ENCODE assay signal across 13 cellular contexts in genomic region chr4:95190751-95191436, GRCh38.
DNase-seq lines count a peak whose midpoint lies in the region; ATAC-seq and TF ChIP-seq lines count a peak whose summit lies in the region.
"Had no signal": no experiment of that assay in that cellular context is flagged by ENCODE, and none has a peak within 500 bp of the region (broad histone marks: within the 10 kb centered on the region; RNA-seq: fewer than 3 reads in every experiment).

No MANE protein-coding gene starts in this region.

- no peaks in the 10 kb centered on the region for H3K36me3 ChIP-seq in CD4-positive, alpha-beta memory T cell (ENCODE audit: insufficient read depth, low read length)
- H3K36me3 ChIP-seq in lower lobe of right lung: no peaks in the 10 kb centered on the region

- peak overlapping the region in 4 of 7 donors; percentile 14 to 76 (median 50) for H3K27ac Mint-ChIP-seq in CD4-positive, alpha-beta memory T cell
- H3K27ac Mint-ChIP-seq in activated T-helper 17 cell treated with anti-CD3 and anti-CD28 coated beads, Interleukin-2, amount 50 U/mL, for 72 hours: peak overlapping the region; percentile 33
- H3K27ac Mint-ChIP-seq: activated CD8-positive, alpha-beta T cell treated with anti-CD3 and anti-CD28 coated beads, Interleukin-2, amount 10 ng/mL, durations not matched to agents 7 days and 5 days; activated naive CD8-positive, alpha-beta T cell treated with anti-CD3 and anti-CD28 coated beads, Interleukin-2, amount 50 U/mL, for 24 hours; immature natural killer cell had no signal

- no peak overlapping the region for H3K4me3 Mint-ChIP-seq in CD4-positive, alpha-beta memory T cell
- H3K4me3 Mint-ChIP-seq in activated T-helper 17 cell treated with anti-CD3 and anti-CD28 coated beads, Interleukin-2, amount 50 U/mL, for 72 hours: no peak overlapping the region
- H3K4me3 Mint-ChIP-seq: activated CD8-positive, alpha-beta T cell treated with anti-CD3 and anti-CD28 coated beads, Interleukin-2, amount 10 ng/mL, durations not matched to agents 7 days and 5 days; activated naive CD8-positive, alpha-beta T cell treated with anti-CD3 and anti-CD28 coated beads, Interleukin-2, amount 50 U/mL, for 24 hours; immature natural killer cell had no signal

- in situ Hi-C loops in ACHN (cut with HindIII; ENCODE audit: low pct_ligation_motif_present, low pct_unique_long_range_greater_than_20kb, low sequenced_read_pairs): no loop called here

- peaks cover 17 to 34% (median 23%) of the 10 kb centered on the region in 4 donors for H3K4me1 Mint-ChIP-seq in CD4-positive, alpha-beta memory T cell
- H3K4me1 Mint-ChIP-seq in activated T-helper 17 cell treated with anti-CD3 and anti-CD28 coated beads, Interleukin-2, amount 50 U/mL, for 72 hours: peaks cover 20% of the 10 kb centered on the region

- intact Hi-C loops in CD4-positive, alpha-beta memory T cell (cut with micrococcal nuclease): no loop called here
- intact Hi-C loops in lower lobe of right lung (cut with DNase I): no loop called here

- H3K4me3 ChIP-seq in CD4-positive, alpha-beta memory T cell (ENCODE audit: low read length in 2 of 2): no peak overlapping the region
- no peak overlapping the region for H3K4me3 ChIP-seq in lower lobe of right lung

- H3K4me1 ChIP-seq in CD4-positive, alpha-beta memory T cell (ENCODE audit: insufficient read depth, low read length): peaks cover 6% of the 10 kb centered on the region
- H3K4me1 ChIP-seq in lower lobe of right lung: no peaks in the 10 kb centered on the region

- H3K27ac ChIP-seq in CD4-positive, alpha-beta memory T cell (ENCODE audit: low read depth, low read length): no peak overlapping the region
- no peak overlapping the region for H3K27ac ChIP-seq in lower lobe of right lung

- no peaks in the 10 kb centered on the region for H3K36me3 Mint-ChIP-seq in CD4-positive, alpha-beta memory T cell
- no peaks in the 10 kb centered on the region for H3K36me3 Mint-ChIP-seq in activated T-helper 17 cell treated with anti-CD3 and anti-CD28 coated beads, Interleukin-2, amount 50 U/mL, for 72 hours (ENCODE audit: low read depth)
- H3K36me3 Mint-ChIP-seq: CD4-positive, CD25-positive, alpha-beta regulatory T cell; immature natural killer cell had no signal

- H3K27me3 Mint-ChIP-seq in CD4-positive, alpha-beta memory T cell: peaks cover 0 to 1% of the 10 kb centered on the region in 2 donors
- no peaks in the 10 kb centered on the region for H3K27me3 Mint-ChIP-seq in activated T-helper 17 cell treated with anti-CD3 and anti-CD28 coated beads, Interleukin-2, amount 50 U/mL, for 72 hours
- H3K27me3 Mint-ChIP-seq: activated naive CD8-positive, alpha-beta T cell treated with anti-CD3 and anti-CD28 coated beads, Interleukin-2, amount 50 U/mL, for 24 hours; CD4-positive, CD25-positive, alpha-beta regulatory T cell had no signal

- DNase-seq in CD4-positive, alpha-beta memory T cell: no peak
- DNase-seq in NCI-H187 (lab: John Stamatoyannopoulos, UW) (peak; percentile 61 to 88), medulla oblongata (ENCODE audit: extremely low spot score) (peak; percentile 64), lower lobe of right lung (no peak), ACHN (no peak), NCI-H510A (lab: John Stamatoyannopoulos, UW) (no peak)
- DNase-seq: activated CD8-positive, alpha-beta T cell treated with anti-CD3 and anti-CD28 coated beads, Interleukin-2, amount 10 ng/mL, durations not matched to agents 7 days and 5 days; activated naive CD8-positive, alpha-beta T cell treated with anti-CD3 and anti-CD28 coated beads, Interleukin-2, amount 50 U/mL, for 24 hours; CD4-positive, CD25-positive, alpha-beta regulatory T cell; immature natural killer cell; SW 1271 had no signal

- no peaks in the 10 kb centered on the region for H3K9me3 Mint-ChIP-seq in CD4-positive, alpha-beta memory T cell
- no peaks in the 10 kb centered on the region for H3K9me3 Mint-ChIP-seq in activated T-helper 17 cell treated with anti-CD3 and anti-CD28 coated beads, Interleukin-2, amount 50 U/mL, for 72 hours
- H3K9me3 Mint-ChIP-seq: activated naive CD8-positive, alpha-beta T cell treated with anti-CD3 and anti-CD28 coated beads, Interleukin-2, amount 50 U/mL, for 24 hours had no signal

- H3K27me3 ChIP-seq in CD4-positive, alpha-beta memory T cell (ENCODE audit: insufficient read depth, low read length): no peaks in the 10 kb centered on the region
- no peaks in the 10 kb centered on the region for H3K27me3 ChIP-seq in lower lobe of right lung (ENCODE audit: low read depth)

- no peaks in the 10 kb centered on the region for H3K9me3 ChIP-seq in CD4-positive, alpha-beta memory T cell (ENCODE audit: control insufficient read depth in 1 of 2, low read length in 2 of 2)
- H3K9me3 ChIP-seq in lower lobe of right lung: no peaks in the 10 kb centered on the region

- POLR2A ChIA-PET in CD4-positive, alpha-beta memory T cell (lab: Charles Lee; ENCODE audit: partially characterized antibody): no interaction called here

- TF ChIP-seq CTCF in lower lobe of right lung (IDR thresholded peaks at IDR 0.05): no peak

- CTCF ChIA-PET in CD4-positive, alpha-beta memory T cell (lab: Charles Lee; ENCODE audit: partially characterized antibody): no interaction called here

- no peak for ATAC-seq in activated T-helper 17 cell treated with anti-CD3 and anti-CD28 coated beads, Interleukin-2, amount 50 U/mL, for 72 hours (replicated peaks)
- no peak for ATAC-seq in lower lobe of right lung
- no peak for ATAC-seq in GM21723 (IDR thresholded peaks at IDR 0.05; ENCODE audit: unreplicated experiment)
- ATAC-seq: activated CD8-positive, alpha-beta T cell treated with anti-CD3 and anti-CD28 coated beads, Interleukin-2, amount 10 ng/mL, durations not matched to agents 7 days and 5 days; activated naive CD8-positive, alpha-beta T cell treated with anti-CD3 and anti-CD28 coated beads, Interleukin-2, amount 50 U/mL, for 24 hours had no signal

Comparison
In these comparisons a context has a peak if more than half of its experiments do, and no peak if none do; other contexts are left out.
1. DNase-seq: peak in NCI-H187 (2 of 2) and medulla oblongata (single experiment); none in CD4-positive, alpha-beta memory T cell (0 of 5), lower lobe of right lung (single experiment), ACHN (single experiment) and NCI-H510A (single experiment).